ENCODE assay signal across 10 cellular contexts in the genomic region with DNA sequence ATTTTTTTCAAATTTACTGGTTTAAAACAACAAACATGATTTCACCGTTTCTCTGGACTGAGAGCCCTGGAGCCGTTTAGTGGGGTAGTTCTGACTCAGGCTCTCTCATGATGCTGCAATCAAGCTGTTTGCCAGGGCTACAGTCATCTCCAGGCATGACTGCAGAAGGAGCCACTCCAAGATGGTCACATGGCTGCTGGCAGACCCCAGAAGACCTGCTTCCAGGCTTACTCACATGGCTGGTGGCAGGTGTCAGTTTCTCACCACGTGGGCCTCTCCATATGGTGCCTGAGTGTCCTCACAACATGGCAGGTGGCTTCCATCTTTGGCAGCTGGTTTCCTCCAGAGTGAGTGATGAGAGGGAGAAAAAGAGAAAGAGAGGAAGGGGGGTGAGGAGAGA.
A peak's percentile ranks its signal among the peaks of the same experiment; 100 is the strongest.
DNase-seq lines count a peak whose midpoint lies in the region; ATAC-seq and TF ChIP-seq lines count a peak whose summit lies in the region.
"Had no signal": no experiment of that assay in that cellular context is flagged by ENCODE, and none has a peak within 500 bp of the region (broad histone marks: within the 10 kb centered on the region; RNA-seq: fewer than 3 reads in every experiment).

No MANE protein-coding gene starts in this region.

- H3K4me3 ChIP-seq in WERI-Rb-1 (ENCODE audit: low read depth, low read length): no peak overlapping the region
- H3K4me3 ChIP-seq in kidney epithelial cell (ENCODE audit: low read depth, low read length): no peak overlapping the region
- H3K4me3 ChIP-seq in upper lobe of right lung: no peak overlapping the region

- no peaks in the 10 kb centered on the region for H3K9me3 Mint-ChIP-seq in activated CD4-positive, alpha-beta memory T cell treated with anti-CD3 and anti-CD28 coated beads for 36 hours
- no peaks in the 10 kb centered on the region for H3K9me3 Mint-ChIP-seq in activated CD4-positive, alpha-beta memory T cell treated with anti-CD3 and anti-CD28 coated beads, Interleukin-2, amount 10 ng/mL, durations not matched to agents 7 days and 5 days
- H3K9me3 Mint-ChIP-seq in effector memory CD8-positive, alpha-beta T cell: no peaks in the 10 kb centered on the region
- no peaks in the 10 kb centered on the region for H3K9me3 Mint-ChIP-seq in activated CD8-positive, alpha-beta memory T cell treated with anti-CD3 and anti-CD28 coated beads, Interleukin-2, amount 10 ng/mL, durations not matched to agents 7 days and 5 days (ENCODE audit: low read depth)

- TF ChIP-seq CTCF in WERI-Rb-1 (IDR thresholded peaks at IDR 0.05; ENCODE audit: low read depth, low read length) (no peak), kidney epithelial cell (IDR thresholded peaks at IDR 0.05; ENCODE audit: insufficient read depth, low read length, poor library complexity, severe bottlenecking) (no peak), upper lobe of right lung (IDR thresholded peaks at IDR 0.05) (no peak)

- CTCF ChIA-PET in activated CD4-positive, alpha-beta memory T cell treated with anti-CD3 and anti-CD28 coated beads for 36 hours (lab: Charles Lee): no interaction called here
- CTCF ChIA-PET in activated CD4-positive, alpha-beta memory T cell treated with anti-CD3 and anti-CD28 coated beads, Interleukin-2, amount 10 ng/mL, durations not matched to agents 7 days and 5 days (lab: Charles Lee): no interaction called here
- CTCF ChIA-PET in activated CD8-positive, alpha-beta memory T cell treated with anti-CD3 and anti-CD28 coated beads, Interleukin-2, amount 10 ng/mL, durations not matched to agents 7 days and 5 days (lab: Charles Lee): no interaction called here

- no peaks in the 10 kb centered on the region for H3K36me3 Mint-ChIP-seq in activated CD4-positive, alpha-beta memory T cell treated with anti-CD3 and anti-CD28 coated beads for 36 hours
- no peaks in the 10 kb centered on the region for H3K36me3 Mint-ChIP-seq in activated CD4-positive, alpha-beta memory T cell treated with anti-CD3 and anti-CD28 coated beads, Interleukin-2, amount 10 ng/mL, durations not matched to agents 7 days and 5 days (ENCODE audit: low read depth)
- H3K36me3 Mint-ChIP-seq in effector memory CD8-positive, alpha-beta T cell (ENCODE audit: insufficient read depth): no peaks in the 10 kb centered on the region
- H3K36me3 Mint-ChIP-seq in activated CD8-positive, alpha-beta memory T cell treated with anti-CD3 and anti-CD28 coated beads, Interleukin-2, amount 10 ng/mL, durations not matched to agents 7 days and 5 days: no peaks in the 10 kb centered on the region

- no peaks in the 10 kb centered on the region for H3K27me3 Mint-ChIP-seq in activated CD4-positive, alpha-beta memory T cell treated with anti-CD3 and anti-CD28 coated beads for 36 hours
- H3K27me3 Mint-ChIP-seq in activated CD4-positive, alpha-beta memory T cell treated with anti-CD3 and anti-CD28 coated beads, Interleukin-2, amount 10 ng/mL, durations not matched to agents 7 days and 5 days: peaks cover 1% of the 10 kb centered on the region
- H3K27me3 Mint-ChIP-seq in effector memory CD8-positive, alpha-beta T cell: peaks cover 9 to 19% of the 10 kb centered on the region in 2 donors
- no peaks in the 10 kb centered on the region for H3K27me3 Mint-ChIP-seq in activated CD8-positive, alpha-beta memory T cell treated with anti-CD3 and anti-CD28 coated beads, Interleukin-2, amount 10 ng/mL, durations not matched to agents 7 days and 5 days

- H3K36me3 ChIP-seq in WERI-Rb-1 (no peaks in the 10 kb centered on the region), kidney epithelial cell (ENCODE audit: control insufficient read depth, insufficient read depth, low read length) (no peaks in the 10 kb centered on the region), upper lobe of right lung (no peaks in the 10 kb centered on the region)

- peak; percentile 66 for ATAC-seq in upper lobe of right lung
- no peak for ATAC-seq in effector memory CD8-positive, alpha-beta T cell (replicated peaks)
- ATAC-seq in activated CD8-positive, alpha-beta memory T cell treated with anti-CD3 and anti-CD28 coated beads, Interleukin-2, amount 10 ng/mL, durations not matched to agents 7 days and 5 days: no peak
- no peak for ATAC-seq in GM21528 (IDR thresholded peaks at IDR 0.05; ENCODE audit: low FRiP score, unreplicated experiment)

- H3K27me3 ChIP-seq in WERI-Rb-1 (ENCODE audit: insufficient read depth, low read depth, severe bottlenecking) (peaks cover 72% of the 10 kb centered on the region), kidney epithelial cell (ENCODE audit: control insufficient read depth, insufficient read depth, low read length) (no peaks in the 10 kb centered on the region), upper lobe of right lung (no peaks in the 10 kb centered on the region)

- no peaks in the 10 kb centered on the region for H3K9me3 ChIP-seq in WERI-Rb-1 (ENCODE audit: severe bottlenecking)
- H3K9me3 ChIP-seq in upper lobe of right lung: no peaks in the 10 kb centered on the region

- intact Hi-C loops in activated CD4-positive, alpha-beta memory T cell treated with anti-CD3 and anti-CD28 coated beads for 36 hours (cut with micrococcal nuclease): no loop called here
- intact Hi-C loops in upper lobe of right lung (cut with DNase I): no loop called here

- H3K4me1 ChIP-seq in upper lobe of right lung: no peaks in the 10 kb centered on the region

- no peak overlapping the region for H3K27ac Mint-ChIP-seq in activated CD4-positive, alpha-beta memory T cell treated with anti-CD3 and anti-CD28 coated beads for 36 hours
- H3K27ac Mint-ChIP-seq in activated CD4-positive, alpha-beta memory T cell treated with anti-CD3 and anti-CD28 coated beads, Interleukin-2, amount 10 ng/mL, durations not matched to agents 7 days and 5 days: no peak overlapping the region
- no peak overlapping the region for H3K27ac Mint-ChIP-seq in effector memory CD8-positive, alpha-beta T cell
- no peak overlapping the region for H3K27ac Mint-ChIP-seq in activated CD8-positive, alpha-beta memory T cell treated with anti-CD3 and anti-CD28 coated beads, Interleukin-2, amount 10 ng/mL, durations not matched to agents 7 days and 5 days

- H3K27ac ChIP-seq in WERI-Rb-1 (no peak overlapping the region), upper lobe of right lung (no peak overlapping the region)

- H3K4me3 Mint-ChIP-seq in activated CD4-positive, alpha-beta memory T cell treated with anti-CD3 and anti-CD28 coated beads for 36 hours: no peak overlapping the region
- no peak overlapping the region for H3K4me3 Mint-ChIP-seq in activated CD4-positive, alpha-beta memory T cell treated with anti-CD3 and anti-CD28 coated beads, Interleukin-2, amount 10 ng/mL, durations not matched to agents 7 days and 5 days
- no peak overlapping the region for H3K4me3 Mint-ChIP-seq in effector memory CD8-positive, alpha-beta T cell
- H3K4me3 Mint-ChIP-seq in activated CD8-positive, alpha-beta memory T cell treated with anti-CD3 and anti-CD28 coated beads, Interleukin-2, amount 10 ng/mL, durations not matched to agents 7 days and 5 days: no peak overlapping the region

- no peaks in the 10 kb centered on the region for H3K4me1 Mint-ChIP-seq in activated CD4-positive, alpha-beta memory T cell treated with anti-CD3 and anti-CD28 coated beads for 36 hours (ENCODE audit: low read depth)
- no peaks in the 10 kb centered on the region for H3K4me1 Mint-ChIP-seq in activated CD4-positive, alpha-beta memory T cell treated with anti-CD3 and anti-CD28 coated beads, Interleukin-2, amount 10 ng/mL, durations not matched to agents 7 days and 5 days
- H3K4me1 Mint-ChIP-seq in effector memory CD8-positive, alpha-beta T cell (ENCODE audit: low read depth in 2 of 2): no peaks in the 10 kb centered on the region
- no peaks in the 10 kb centered on the region for H3K4me1 Mint-ChIP-seq in activated CD8-positive, alpha-beta memory T cell treated with anti-CD3 and anti-CD28 coated beads, Interleukin-2, amount 10 ng/mL, durations not matched to agents 7 days and 5 days

- POLR2A ChIA-PET in activated CD4-positive, alpha-beta memory T cell treated with anti-CD3 and anti-CD28 coated beads for 36 hours (lab: Charles Lee): no interaction called here
- POLR2A ChIA-PET in activated CD4-positive, alpha-beta memory T cell treated with anti-CD3 and anti-CD28 coated beads, Interleukin-2, amount 10 ng/mL, durations not matched to agents 7 days and 5 days (lab: Charles Lee): no interaction called here

- peak; percentile 10 for DNase-seq in activated CD4-positive, alpha-beta memory T cell treated with anti-CD3 and anti-CD28 coated beads for 36 hours
- DNase-seq in activated CD4-positive, alpha-beta memory T cell treated with anti-CD3 and anti-CD28 coated beads, Interleukin-2, amount 10 ng/mL, durations not matched to agents 7 days and 5 days: no peak
- DNase-seq in WERI-Rb-1: peak; percentile 8
- peak; percentile 82 for DNase-seq in kidney epithelial cell (ENCODE audit: low read depth)
- DNase-seq in upper lobe of right lung: no peak
- no peak for DNase-seq in effector memory CD8-positive, alpha-beta T cell
- no peak for DNase-seq in activated CD8-positive, alpha-beta memory T cell treated with anti-CD3 and anti-CD28 coated beads, Interleukin-2, amount 10 ng/mL, durations not matched to agents 7 days and 5 days
- DNase-seq: activated naive CD4-positive, alpha-beta T cell; trophoblast cell had no signal

Comparison
In these comparisons a context has a peak if more than half of its experiments do, and no peak if none do; other contexts are left out.
1. DNase-seq: peak in activated CD4-positive, alpha-beta memory T cell treated with anti-CD3 and anti-CD28 coated beads for 36 hours (single experiment), WERI-Rb-1 (single experiment) and kidney epithelial cell (single experiment); none in activated CD4-positive, alpha-beta memory T cell treated with anti-CD3 and anti-CD28 coated beads, Interleukin-2, amount 10 ng/mL, durations not matched to agents 7 days and 5 days (single experiment), upper lobe of right lung (single experiment), effector memory CD8-positive, alpha-beta T cell (0 of 3) and activated CD8-positive, alpha-beta memory T cell treated with anti-CD3 and anti-CD28 coated beads, Interleukin-2, amount 10 ng/mL, durations not matched to agents 7 days and 5 days (single experiment).